In the genomic region with DNA sequence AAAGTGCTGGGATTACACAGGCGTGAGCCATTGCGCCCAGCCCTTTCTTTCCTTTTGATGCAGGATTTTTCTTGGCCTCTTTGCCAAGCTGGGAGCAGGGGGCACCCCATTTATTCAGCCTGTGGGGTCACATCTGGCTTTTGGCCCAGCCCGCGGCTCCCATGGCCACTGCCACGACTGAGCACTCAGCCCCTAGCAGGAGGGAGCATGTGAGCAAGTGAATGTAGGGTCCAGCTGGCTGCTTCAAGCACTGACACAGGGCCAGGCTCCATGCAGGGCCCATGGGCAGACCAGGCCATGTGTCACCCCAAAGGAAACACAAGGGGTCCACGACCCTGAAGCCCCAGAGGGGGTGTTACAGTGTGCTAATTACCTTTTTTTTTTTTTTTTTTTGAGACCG, we compare ENCODE assay signal across 20 cellular contexts.
"Had no signal": no experiment of that assay in that cellular context is flagged by ENCODE, and none has a peak within 500 bp of the region (broad histone marks: within the 10 kb centered on the region; RNA-seq: fewer than 3 reads in every experiment).

No MANE protein-coding gene starts in this region.

- H3K27me3 ChIP-seq: colonic mucosa, dorsolateral prefrontal cortex, esophagus muscularis mucosa, foreskin keratinocyte, gastroesophageal sphincter, heart right ventricle, left lung had no signal

- H3K4me3 ChIP-seq: colonic mucosa, dorsolateral prefrontal cortex, esophagus muscularis mucosa, gastroesophageal sphincter, heart right ventricle, left lung, lower lobe of right lung, mucosa of descending colon had no signal

- H3K4me3 Mint-ChIP-seq: mesothelial cell of epicardium had no signal

- ATAC-seq: foreskin keratinocyte, gastroesophageal sphincter, heart right ventricle, left cardiac atrium, left lung, left ventricle myocardium superior, mucosa of descending colon had no signal

- H3K9me3 ChIP-seq: colonic mucosa had no signal

- H3K27ac ChIP-seq: colonic mucosa, dorsolateral prefrontal cortex, esophagus muscularis mucosa, foreskin keratinocyte, gastroesophageal sphincter, heart right ventricle, left lung, lower lobe of right lung had no signal

- H3K4me1 Mint-ChIP-seq: mesothelial cell of epicardium had no signal

- H3K27ac Mint-ChIP-seq: mesothelial cell of epicardium had no signal

- DNase-seq: colonic mucosa; cortex of kidney; dermis blood vessel endothelial cell; dorsolateral prefrontal cortex; effector CD4-positive, alpha-beta T cell; effector memory CD4-positive, alpha-beta T cell; foreskin keratinocyte; glutamatergic neuron; head of caudate nucleus; heart right ventricle; hippocampal formation; left cardiac atrium; left lung; left ventricle myocardium superior; lower lobe of right lung; mesenchymal stem cell; mucosa of descending colon had no signal

- H3K4me1 ChIP-seq: colonic mucosa, esophagus muscularis mucosa, foreskin keratinocyte, gastroesophageal sphincter, heart right ventricle, left lung, lower lobe of right lung had no signal

- H3K36me3 ChIP-seq: colonic mucosa, esophagus muscularis mucosa, gastroesophageal sphincter, heart right ventricle, left lung, lower lobe of right lung had no signal
